In genomic region chr2:170771049-170771937, GRCh38 we compare ENCODE assay signal across 8 cellular contexts. TPM values are rescaled to one million over a fixed set of nuclear protein-coding genes. Genes with fewer than 3 reads are reported as not detected.
A peak's percentile ranks its signal among the peaks of the same experiment; 100 is the strongest.
DNase-seq lines count a peak whose midpoint lies in the region; ATAC-seq lines count a peak whose summit lies in the region.

No MANE protein-coding gene starts in this region.

- H3K27me3 ChIP-seq in right cardiac atrium (ENCODE audit: control insufficient read depth, insufficient read depth) = no peaks in the 10 kb centered on the region

- H3K4me1 ChIP-seq in right cardiac atrium (ENCODE audit: control insufficient read depth, insufficient read depth, low read length) = no peaks in the 10 kb centered on the region

- H3K4me1 Mint-ChIP-seq in activated naive CD8-positive, alpha-beta T cell (ENCODE audit: low read depth) = peaks cover 13% of the 10 kb centered on the region

- intact Hi-C loops in right cardiac atrium (cut with DNase I) = no loop called here

- peak; percentile 36 for ATAC-seq in HG02623 (IDR thresholded peaks at IDR 0.05; ENCODE audit: unreplicated experiment)
- ATAC-seq in right cardiac atrium = peak; percentile 57 to 60

- WGBS in right cardiac atrium = 3% methylated on average over 51 of the region's 51 CpGs

- peak overlapping the region; percentile 94 for H3K4me3 ChIP-seq in right cardiac atrium (ENCODE audit: low read length)
- H3K4me3 ChIP-seq in skeletal muscle cell (ENCODE audit: low read depth, low read length) = peak overlapping the region; percentile 63

- peak; percentile 44 for DNase-seq in SKM-1 treated with dmso at 0.1 percent for 144 hours (lab: John Stamatoyannopoulos, UW; ENCODE audit: unreplicated experiment)
- no peak for DNase-seq in SKM-1 (lab: John Stamatoyannopoulos, UW; ENCODE audit: unreplicated experiment)
- peak; percentile 62 for DNase-seq in NCI-H510A (lab: John Stamatoyannopoulos, UW)
- DNase-seq in right cardiac atrium = no peak
- DNase-seq in skeletal muscle cell (ENCODE audit: low read depth) = peak; percentile 2
- no peak for DNase-seq in GM03348 (ENCODE audit: low spot score)

- no peaks in the 10 kb centered on the region for H3K9me3 ChIP-seq in right cardiac atrium (ENCODE audit: control insufficient read depth, low read length)

- peak overlapping the region; percentile 84 for H3K4me3 Mint-ChIP-seq in activated naive CD8-positive, alpha-beta T cell

- no peak overlapping the region for H3K27ac Mint-ChIP-seq in activated naive CD8-positive, alpha-beta T cell

- H3K9me3 Mint-ChIP-seq in activated naive CD8-positive, alpha-beta T cell (ENCODE audit: low read depth) = no peaks in the 10 kb centered on the region

- H3K27me3 Mint-ChIP-seq in activated naive CD8-positive, alpha-beta T cell = peaks cover 8% of the 10 kb centered on the region

- no peaks in the 10 kb centered on the region for H3K36me3 Mint-ChIP-seq in activated naive CD8-positive, alpha-beta T cell

- H3K27ac ChIP-seq in right cardiac atrium (ENCODE audit: low read length) = no peak overlapping the region

RNA-seq across cellular contexts. Expression of gene ERICH2, which starts 1.1 kb away (rescaled TPM):
- 1 to 10 TPM in 3 of 4 donors, not detected in 1; 1.7 to 5.2 (median 2.9) TPM for total RNA-seq in right cardiac atrium
- 4.1 TPM for polyA plus RNA-seq in right cardiac atrium

RNA-seq across cellular contexts. Expression of gene GAD1, which starts 45.4 kb away (rescaled TPM):
- not detected for total RNA-seq in right cardiac atrium
- polyA plus RNA-seq in right cardiac atrium = 0.02 TPM

RNA-seq across cellular contexts. Expression of gene SP5, which starts 56.2 kb away (rescaled TPM):
- total RNA-seq in right cardiac atrium = under 1 TPM in 1 of 4 donors, not detected in 3; 0.94 TPM
- not detected for polyA plus RNA-seq in right cardiac atrium

Comparison
In these comparisons a context has a peak if more than half of its experiments do, and no peak if none do; other contexts are left out.
1. DNase-seq: peak in SKM-1 treated with dmso at 0.1 percent for 144 hours (single experiment), NCI-H510A (single experiment) and skeletal muscle cell (single experiment); none in SKM-1 (single experiment), right cardiac atrium (0 of 3) and GM03348 (single experiment).